In genomic region chr4:62816566-62816965, GRCh38 we compare ENCODE assay signal across 18 cellular contexts.
"Had no signal": no experiment of that assay in that cellular context is flagged by ENCODE, and none has a peak within 500 bp of the region (broad histone marks: within the 10 kb centered on the region; RNA-seq: fewer than 3 reads in every experiment).

No MANE protein-coding gene starts in this region.

- H3K4me3 ChIP-seq: body of pancreas, suprapubic skin, upper lobe of left lung had no signal

- H3K27ac ChIP-seq: body of pancreas, suprapubic skin, upper lobe of left lung, VCaP had no signal

- H3K27ac Mint-ChIP-seq: activated naive CD4-positive, alpha-beta T cell treated with anti-CD3 and anti-CD28 coated beads, Interleukin-2, amount 50 U/mL, for 24 hours; memory B cell; nephron progenitor cell; T-cell had no signal

- H3K9me3 ChIP-seq: body of pancreas, suprapubic skin, upper lobe of left lung had no signal

- H3K4me1 ChIP-seq: body of pancreas, suprapubic skin, upper lobe of left lung had no signal

- DNase-seq: activated CD4-positive, alpha-beta T cell treated with anti-CD3 and anti-CD28 coated beads for 48 hours; amniotic stem cell; body of pancreas; cortex of kidney; effector memory CD4-positive, alpha-beta T cell; hippocampal formation; nephron progenitor cell; stimulated activated CD4-positive, alpha-beta T cell treated with anti-CD3 and anti-CD28 coated beads, Interleukin-4, amount 100 ng/mL, for 1 hour; stimulated activated CD8-positive, alpha-beta memory T cell treated with anti-CD3 and anti-CD28 coated beads, Interleukin-4, amount 100 ng/mL, for 48 hours; stimulated activated naive CD8-positive, alpha-beta T cell treated with anti-CD3 and anti-CD28 coated beads, Interleukin-15, Interleukin-2, amounts not matched to agents 100 U/mL and 50 U/mL, for 24 hours; T-cell; T1000 had no signal

- ATAC-seq: body of pancreas; stimulated activated naive CD8-positive, alpha-beta T cell treated with anti-CD3 and anti-CD28 coated beads, Interleukin-15, Interleukin-2, amounts not matched to agents 100 U/mL and 50 U/mL, for 24 hours; T-cell had no signal

- H3K36me3 ChIP-seq: suprapubic skin, upper lobe of left lung had no signal

- H3K27me3 Mint-ChIP-seq: activated naive CD4-positive, alpha-beta T cell treated with anti-CD3 and anti-CD28 coated beads, Interleukin-2, amount 50 U/mL, for 24 hours; central memory CD8-positive, alpha-beta T cell; memory B cell; T-cell had no signal

- H3K4me1 Mint-ChIP-seq: activated naive CD4-positive, alpha-beta T cell treated with anti-CD3 and anti-CD28 coated beads, Interleukin-2, amount 50 U/mL, for 24 hours; central memory CD8-positive, alpha-beta T cell; memory B cell; nephron progenitor cell; T-cell had no signal

- H3K27me3 ChIP-seq: body of pancreas, suprapubic skin, upper lobe of left lung had no signal

- H3K9me3 Mint-ChIP-seq: activated naive CD4-positive, alpha-beta T cell treated with anti-CD3 and anti-CD28 coated beads, Interleukin-2, amount 50 U/mL, for 24 hours; memory B cell; nephron progenitor cell had no signal

- H3K36me3 Mint-ChIP-seq: activated naive CD4-positive, alpha-beta T cell treated with anti-CD3 and anti-CD28 coated beads, Interleukin-2, amount 50 U/mL, for 24 hours; memory B cell; T-cell had no signal

- H3K4me3 Mint-ChIP-seq: activated naive CD4-positive, alpha-beta T cell treated with anti-CD3 and anti-CD28 coated beads, Interleukin-2, amount 50 U/mL, for 24 hours; central memory CD8-positive, alpha-beta T cell; memory B cell; nephron progenitor cell; T-cell had no signal
